In the genomic region with DNA sequence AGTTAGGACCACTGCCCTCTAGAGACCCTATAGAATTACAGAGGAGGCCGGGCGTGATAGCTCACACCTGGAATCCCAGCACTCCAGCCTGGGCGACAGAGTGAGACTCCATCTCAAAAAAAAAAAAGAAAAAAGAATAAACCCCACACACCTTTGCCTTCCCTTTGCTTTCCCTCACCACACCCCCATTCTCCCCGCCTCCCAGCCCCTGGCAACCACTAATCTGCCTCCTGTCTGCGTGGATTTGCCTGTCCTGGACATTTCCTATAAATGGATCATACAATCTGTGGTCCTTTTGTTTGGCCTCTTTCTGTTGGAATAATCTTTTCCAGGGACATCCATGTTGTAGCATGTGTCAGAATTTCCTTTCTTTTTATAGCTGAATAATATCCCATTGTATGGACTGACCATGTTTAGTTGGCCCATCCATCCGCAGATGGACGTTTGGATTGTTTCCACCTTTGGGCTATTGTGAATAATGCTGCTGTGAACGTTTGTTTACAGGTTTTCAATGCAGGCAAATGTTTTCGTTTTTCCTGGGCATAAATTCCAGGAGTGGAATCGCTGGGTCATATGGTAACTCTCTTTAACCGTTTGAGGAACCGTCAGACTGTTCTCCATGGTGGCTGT, we compare ENCODE assay signal across 17 cellular contexts. TPM values are rescaled to one million over a fixed set of nuclear protein-coding genes. Genes with fewer than 3 reads are reported as not detected.
DNase-seq lines count a peak whose midpoint lies in the region; ATAC-seq, FAIRE-seq and TF ChIP-seq lines count a peak whose summit lies in the region.
"Had no signal": no experiment of that assay in that cellular context is flagged by ENCODE, and none has a peak within 500 bp of the region (broad histone marks: within the 10 kb centered on the region; RNA-seq: fewer than 3 reads in every experiment).

No MANE protein-coding gene starts in this region.

- H3K79me2 ChIP-seq in K562 (ENCODE audit: control insufficient read depth, insufficient read depth, low read length) = peaks cover 62% of the 10 kb centered on the region

- H3K27me3 ChIP-seq in K562 (ENCODE audit: control insufficient read depth in 2 of 2, insufficient read depth in 2 of 2, low read length in 2 of 2) = no peaks in the 10 kb centered on the region
- no peaks in the 10 kb centered on the region for H3K27me3 ChIP-seq in mesenchymal stem cell (ENCODE audit: control insufficient read depth in 1 of 2, insufficient read depth in 1 of 2, low read length in 2 of 2)
- H3K27me3 ChIP-seq: BLaER1 treated with 17β-estradiol and CSF1 and Interleukin-3, amounts not matched to agents 10 nM and 100 nM; SJSA1 had no signal

- H2BK15ac ChIP-seq in mesenchymal stem cell (ENCODE audit: low read depth, poor library complexity, severe bottlenecking) = no peak overlapping the region

- H2AK5ac ChIP-seq in mesenchymal stem cell (ENCODE audit: low read length, severe bottlenecking) = no peak overlapping the region

- TF ChIP-seq RAD21 in K562 (CRISPR knock-in tag; conservative IDR thresholded peaks at IDR 0.05 in 1 of 2, IDR thresholded peaks at IDR 0.05 in 1 of 2) = no peak

- no peaks in the 10 kb centered on the region for H3K27me3 Mint-ChIP-seq in stimulated activated naive CD8-positive, alpha-beta T cell treated with anti-CD3 and anti-CD28 coated beads, Interleukin-15, Interleukin-2, amounts not matched to agents 100 ng/mL and 50 ng/mL, for 24 hours
- H3K27me3 Mint-ChIP-seq: stimulated activated memory B cell treated with anti-CD40 and anti-IgM and Interleukin-4, amounts not matched to agents 10 μg/mL and 1 μg/mL and 100 μg/mL, for 72 hours had no signal

- H3K4me2 ChIP-seq in K562 (ENCODE audit: insufficient read depth, low read length) = no peak overlapping the region
- no peak overlapping the region for H3K4me2 ChIP-seq in mesenchymal stem cell (ENCODE audit: low read length, poor library complexity, severe bottlenecking)
- H3K4me2 ChIP-seq: BLaER1 treated with 17β-estradiol and CSF1 and Interleukin-3, amounts not matched to agents 10 nM and 100 nM had no signal

- no peaks in the 10 kb centered on the region for H3K9me1 ChIP-seq in K562 (ENCODE audit: control insufficient read depth, insufficient read depth, low read length)

- H3K4me1 Mint-ChIP-seq in stimulated activated naive CD8-positive, alpha-beta T cell treated with anti-CD3 and anti-CD28 coated beads, Interleukin-15, Interleukin-2, amounts not matched to agents 100 ng/mL and 50 ng/mL, for 24 hours (ENCODE audit: low read depth) = peaks cover 43% of the 10 kb centered on the region

- H3K36me3 ChIP-seq in K562 (ENCODE audit: control insufficient read depth, insufficient read depth, low read length) (peaks cover 92% of the 10 kb centered on the region), mesenchymal stem cell (ENCODE audit: control insufficient read depth in 1 of 2, insufficient read depth in 2 of 2, low read depth in 1 of 2, low read length in 2 of 2) (peaks cover 45 to 68% of the 10 kb centered on the region in 2 experiments)
- H3K36me3 ChIP-seq: prostate gland had no signal

- H3K9me3 ChIP-seq in K562 (replicated peaks; ENCODE audit: control insufficient read depth, insufficient read depth, low read depth, low read length) = no peaks in the 10 kb centered on the region
- no peaks in the 10 kb centered on the region for H3K9me3 ChIP-seq in mesenchymal stem cell (ENCODE audit: control insufficient read depth, low read length)
- H3K9me3 ChIP-seq: BLaER1 treated with 17β-estradiol and CSF1 and Interleukin-3, amounts not matched to agents 10 nM and 100 nM; prostate gland; SJSA1 had no signal

- CTCF ChIA-PET in K562 (lab: Yijun Ruan, JAX; ENCODE audit: low intra/inter-chr PET ratio) = no interaction called here

- in situ Hi-C loops in K562 (cut with MboI) = no loop called here

- H2AFZ ChIP-seq in K562 (ENCODE audit: low read depth, low read length) = no peak overlapping the region
- H2AFZ ChIP-seq in mesenchymal stem cell (ENCODE audit: low read depth, low read length) = no peak overlapping the region

- no peak overlapping the region for H2BK5ac ChIP-seq in mesenchymal stem cell (ENCODE audit: low read depth, low read length, poor library complexity, severe bottlenecking)

- H3K4me1 ChIP-seq in K562 (replicated peaks in 1 of 2; ENCODE audit: control insufficient read depth in 2 of 2, insufficient read depth in 2 of 2, low read length in 2 of 2) = peaks cover 16 to 34% of the 10 kb centered on the region in 2 experiments
- peaks cover 13% of the 10 kb centered on the region for H3K4me1 ChIP-seq in mesenchymal stem cell (ENCODE audit: control insufficient read depth, insufficient read depth, low read depth, low read length)
- H3K4me1 ChIP-seq: prostate gland had no signal

- TF ChIP-seq POLR2A in K562 (conservative IDR thresholded peaks at IDR 0.05) = no peak

- H3K9me3 Mint-ChIP-seq in stimulated activated naive CD8-positive, alpha-beta T cell treated with anti-CD3 and anti-CD28 coated beads, Interleukin-15, Interleukin-2, amounts not matched to agents 100 ng/mL and 50 ng/mL, for 24 hours = no peaks in the 10 kb centered on the region
- H3K9me3 Mint-ChIP-seq: stimulated activated memory B cell treated with anti-CD40 and anti-IgM and Interleukin-4, amounts not matched to agents 10 μg/mL and 1 μg/mL and 100 μg/mL, for 72 hours had no signal

- no peak overlapping the region; a peak in 1 of 4 replicates for H3K9ac ChIP-seq in K562 (ENCODE audit: insufficient read depth in 1 of 2, low read depth in 2 of 2, low read length in 2 of 2)
- H3K9ac ChIP-seq in mesenchymal stem cell (ENCODE audit: low read length) = peak overlapping the region; percentile 49

- WGBS in K562 (ENCODE audit: insufficient coverage, low coverage, missing lambda C conversion rate) = 77% methylated on average over 11 of the region's 12 CpGs
- 91% methylated on average over 12 of the region's 12 CpGs for WGBS in mesenchymal stem cell

- H3K27ac ChIP-seq in K562 (ENCODE audit: extremely low read depth, low read depth, low read length) = no peak overlapping the region
- no peak overlapping the region for H3K27ac ChIP-seq in mesenchymal stem cell (ENCODE audit: low read length, poor library complexity, severe bottlenecking)
- H3K27ac ChIP-seq: epithelial cell of prostate, prostate gland, SJSA1, WERI-Rb-1 had no signal

- peaks cover 51% of the 10 kb centered on the region for H3K36me3 Mint-ChIP-seq in stimulated activated naive CD8-positive, alpha-beta T cell treated with anti-CD3 and anti-CD28 coated beads, Interleukin-15, Interleukin-2, amounts not matched to agents 100 ng/mL and 50 ng/mL, for 24 hours (ENCODE audit: low read depth)

- H3K14ac ChIP-seq in mesenchymal stem cell (ENCODE audit: low read length in 2 of 2) = no peak overlapping the region

- peak; percentile 66 for FAIRE-seq in K562 (lab: Jason Lieb, UNC)
- FAIRE-seq: GM12892 had no signal

- H3K4me3 ChIP-seq in K562 (no peak overlapping the region), mesenchymal stem cell (ENCODE audit: insufficient read depth in 1 of 2, low read depth in 1 of 2, low read length in 2 of 2) (no peak overlapping the region)
- H3K4me3 ChIP-seq: BLaER1 treated with 17β-estradiol and CSF1 and Interleukin-3, amounts not matched to agents 10 nM and 100 nM; prostate gland; SJSA1 had no signal

- peaks cover 38% of the 10 kb centered on the region for H3K79me1 ChIP-seq in mesenchymal stem cell (replicated peaks; ENCODE audit: low read length, poor library complexity, severe bottlenecking)

- no peak overlapping the region for H3K23ac ChIP-seq in mesenchymal stem cell (ENCODE audit: low read length in 2 of 2)

- POLR2A ChIA-PET in K562 (lab: Yijun Ruan, JAX) = interaction anchor here (1.6 to 3.2 kb wide), 4 partner anchors 13 to 21 kb away, joined by 6 to 17 read pairs (median 13); partner anchors contain the start of genes IER2 and STX10

- H3K27ac Mint-ChIP-seq in stimulated activated naive CD8-positive, alpha-beta T cell treated with anti-CD3 and anti-CD28 coated beads, Interleukin-15, Interleukin-2, amounts not matched to agents 100 ng/mL and 50 ng/mL, for 24 hours = peak overlapping the region; percentile 99

- no peak for DNase-seq in stimulated activated naive CD8-positive, alpha-beta T cell treated with anti-CD3 and anti-CD28 coated beads, Interleukin-15, Interleukin-2, amounts not matched to agents 100 U/mL and 50 U/mL, for 24 hours
- DNase-seq in K562 (ENCODE audit: extremely low read depth in 1 of 4, low spot score in 3 of 4) (no peak), mesenchymal stem cell (no peak), DMS114 treated with DMSO at 0.1 percent for 48 hours (lab: John Stamatoyannopoulos, UW; ENCODE audit: unreplicated experiment) (no peak), RPMI8226 (no peak)
- DNase-seq: stimulated activated CD4-positive, alpha-beta T cell treated with anti-CD3 and anti-CD28 coated beads, Interleukin-2, amount 100 ng/mL, for 48 hours; WERI-Rb-1 had no signal

- H4K20me1 ChIP-seq in K562 (replicated peaks; ENCODE audit: control insufficient read depth, insufficient read depth, low read length) = peaks cover 35% of the 10 kb centered on the region

- H4K8ac ChIP-seq in mesenchymal stem cell (ENCODE audit: low read length) = no peak overlapping the region

- H3K18ac ChIP-seq in mesenchymal stem cell (ENCODE audit: low read depth in 1 of 2, low read length in 2 of 2) = no peak overlapping the region

- TF ChIP-seq CTCF in K562 (IDR thresholded peaks at IDR 0.05 in 2 of 3, conservative IDR thresholded peaks at IDR 0.05 in 1 of 3; ENCODE audit: insufficient read depth in 2 of 3, low read depth in 1 of 3, low read length in 3 of 3) = no peak

- peak overlapping the region; percentile 80 for H3K4me3 Mint-ChIP-seq in stimulated activated naive CD8-positive, alpha-beta T cell treated with anti-CD3 and anti-CD28 coated beads, Interleukin-15, Interleukin-2, amounts not matched to agents 100 ng/mL and 50 ng/mL, for 24 hours
- H3K4me3 Mint-ChIP-seq: stimulated activated memory B cell treated with anti-CD40 and anti-IgM and Interleukin-4, amounts not matched to agents 10 μg/mL and 1 μg/mL and 100 μg/mL, for 72 hours had no signal

- intact Hi-C loops in K562 (cut with micrococcal nuclease) = no loop called here

- no peak for TF ChIP-seq EP300 in K562 (IDR thresholded peaks at IDR 0.05; ENCODE audit: low read length)

- H2BK12ac ChIP-seq in mesenchymal stem cell (ENCODE audit: low read length in 2 of 2) = no peak overlapping the region

- no peak overlapping the region for H2BK120ac ChIP-seq in mesenchymal stem cell (ENCODE audit: low read depth, low read length)

- BruUV-seq in K562 (replicated peaks; lab: Mats Ljungman, UMichigan) = no TSS peak

- no peak overlapping the region for H4K91ac ChIP-seq in mesenchymal stem cell (ENCODE audit: low read length)

- no peak overlapping the region for H3K4ac ChIP-seq in mesenchymal stem cell (ENCODE audit: low read depth in 1 of 2, low read length in 2 of 2)

- no peak for ATAC-seq in stimulated activated naive CD8-positive, alpha-beta T cell treated with anti-CD3 and anti-CD28 coated beads, Interleukin-15, Interleukin-2, amounts not matched to agents 100 U/mL and 50 U/mL, for 24 hours
- ATAC-seq in K562 (no peak), SK-N-SH treated with all-trans-retinoic acid at 6 μM for 48 hours (no peak), HG03280 (IDR thresholded peaks at IDR 0.05; ENCODE audit: unreplicated experiment) (no peak)
- ATAC-seq: stimulated activated memory B cell treated with anti-CD40 and anti-IgM and Interleukin-4, amounts not matched to agents 10 μg/mL and 1 μg/mL and 100 μg/mL, for 72 hours had no signal

RNA-seq across cellular contexts. Expression of gene NACC1, which starts 15.3 kb away (rescaled TPM):
- 31.6 and 133 TPM in 2 replicates for total RNA-seq in K562 (2011; cell fraction: chromatin; rRNA removed; ENCODE audit: low replicate concordance)
- total RNA-seq in K562 (2011; cell fraction: nucleolus; rRNA removed) = 77.5 and 89.6 TPM in 2 replicates
- 35.3 and 45.1 TPM in 2 replicates for total RNA-seq in K562 (2011; cell fraction: nucleoplasm; rRNA removed)
- total RNA-seq in K562 (2014; rRNA removed) (62.4 and 85.7 TPM in 2 replicates), K562 (2014; rRNA removed; fragmentation: Illumina TruSeq; extraction: Trizol) (9.1 and 9.5 TPM in 2 replicates), K562 (2015; rRNA removed; fragmentation: Illumina TruSeq; extraction: Trizol) (40.2 and 46.8 TPM in 2 replicates), K562 (2021) (93.0 and 96.6 TPM in 2 replicates)
- polyA plus RNA-seq in K562 (2011; rRNA removed) (25.8 and 49.0 TPM in 2 replicates), K562 (2014; fragmentation: Illumina TruSeq; extraction: Trizol) (23.2 and 90.7 TPM in 2 replicates), K562 (2014; fragmentation: Nextera tagmentation; extraction: Ambion mirVana) (under 1 TPM; 0.04 to 0.17 TPM), K562 (2014; rRNA removed) (46.1 and 68.1 TPM in 2 replicates)
- 59.4 and 222 TPM in 2 replicates for polyA plus RNA-seq in K562 (2011; cell fraction: cytosol; rRNA removed)
- 52.2 and 123 TPM in 2 replicates for polyA plus RNA-seq in K562 (2011; cell fraction: nucleus; rRNA removed)
- 35.2 and 37.0 TPM in 2 replicates for polyA plus RNA-seq in K562 (2012)
- 17.9 and 39.8 TPM in 2 replicates for polyA minus RNA-seq in K562 (2011; rRNA and poly(A)+ RNA removed)
- 67.5 and 79.0 TPM in 2 replicates for polyA minus RNA-seq in K562 (2011; cell fraction: cytosol; rRNA and poly(A)+ RNA removed)
- 16.6 and 18.0 TPM in 2 replicates for polyA minus RNA-seq in K562 (2011; cell fraction: nucleus; rRNA and poly(A)+ RNA removed)
- 82.1 TPM for polyA plus RNA-seq in mesenchymal stem cell (2013, experiment 1 of 2)
- polyA plus RNA-seq in mesenchymal stem cell (2013, experiment 2 of 2) = 85.0 TPM

RNA-seq across cellular contexts. Expression of gene TRMT1, which starts 16.8 kb away (rescaled TPM):
- 73.3 and 179 TPM in 2 replicates for total RNA-seq in K562 (2011; cell fraction: chromatin; rRNA removed; ENCODE audit: low replicate concordance)
- 168 and 175 TPM in 2 replicates for total RNA-seq in K562 (2011; cell fraction: nucleolus; rRNA removed)
- 79.0 and 80.0 TPM in 2 replicates for total RNA-seq in K562 (2011; cell fraction: nucleoplasm; rRNA removed)
- 89.1 and 113 TPM in 2 replicates for total RNA-seq in K562 (2014; rRNA removed)
- total RNA-seq in K562 (2014; rRNA removed; fragmentation: Illumina TruSeq; extraction: Trizol) = 25.8 and 42.9 TPM in 2 replicates
- total RNA-seq in K562 (2015; rRNA removed; fragmentation: Illumina TruSeq; extraction: Trizol) = 54.3 and 60.2 TPM in 2 replicates
- total RNA-seq in K562 (2021) = 118 TPM in 2 replicates
- polyA plus RNA-seq in K562 (2011; rRNA removed) = 44.1 and 53.3 TPM in 2 replicates
- polyA plus RNA-seq in K562 (2011; cell fraction: cytosol; rRNA removed) = 39.2 and 80.0 TPM in 2 replicates
- polyA plus RNA-seq in K562 (2011; cell fraction: nucleus; rRNA removed) = 282 and 531 TPM in 2 replicates
- polyA plus RNA-seq in K562 (2012) = 59.6 and 77.8 TPM in 2 replicates
- polyA plus RNA-seq in K562 (2014; fragmentation: Illumina TruSeq; extraction: Trizol) = 84.8 and 96.2 TPM in 2 replicates
- polyA plus RNA-seq in K562 (2014; fragmentation: Nextera tagmentation; extraction: Ambion mirVana) = 10 to 100 TPM in 1 of 2 experiments, 1 to 10 TPM in 1; 5.8 to 10.9 TPM
- polyA plus RNA-seq in K562 (2014; rRNA removed) = 155 and 158 TPM in 2 replicates
- polyA minus RNA-seq in K562 (2011; rRNA and poly(A)+ RNA removed) = 23.7 and 27.9 TPM in 2 replicates
- 49.3 and 51.7 TPM in 2 replicates for polyA minus RNA-seq in K562 (2011; cell fraction: cytosol; rRNA and poly(A)+ RNA removed)
- polyA minus RNA-seq in K562 (2011; cell fraction: nucleus; rRNA and poly(A)+ RNA removed) = 50.5 and 77.3 TPM in 2 replicates
- 20.0 TPM for polyA plus RNA-seq in mesenchymal stem cell (2013, experiment 1 of 2)
- polyA plus RNA-seq in mesenchymal stem cell (2013, experiment 2 of 2) = 16.9 TPM

RNA-seq across cellular contexts. Expression of gene STX10, which starts 16.8 kb away (rescaled TPM):
- total RNA-seq in K562 (2011; cell fraction: chromatin; rRNA removed; ENCODE audit: low replicate concordance) = 25.6 and 67.7 TPM in 2 replicates
- 56.9 and 60.3 TPM in 2 replicates for total RNA-seq in K562 (2011; cell fraction: nucleolus; rRNA removed)
- 42.4 and 42.7 TPM in 2 replicates for total RNA-seq in K562 (2011; cell fraction: nucleoplasm; rRNA removed)
- total RNA-seq in K562 (2014; rRNA removed) (57.8 and 59.2 TPM in 2 replicates), K562 (2014; rRNA removed; fragmentation: Illumina TruSeq; extraction: Trizol) (12.6 and 19.0 TPM in 2 replicates), K562 (2015; rRNA removed; fragmentation: Illumina TruSeq; extraction: Trizol) (31.0 and 33.9 TPM in 2 replicates), K562 (2021) (39.6 and 41.6 TPM in 2 replicates)
- polyA plus RNA-seq in K562 (2011; rRNA removed) (46.6 and 77.4 TPM in 2 replicates), K562 (2014; fragmentation: Illumina TruSeq; extraction: Trizol) (30.3 and 35.2 TPM in 2 replicates), K562 (2014; fragmentation: Nextera tagmentation; extraction: Ambion mirVana) (1 to 10 TPM in 1 of 2 experiments, under 1 TPM in 1; 0.51 to 1.7 TPM), K562 (2014; rRNA removed) (66.3 and 78.0 TPM in 2 replicates)
- 62.2 and 72.6 TPM in 2 replicates for polyA plus RNA-seq in K562 (2011; cell fraction: cytosol; rRNA removed)
- polyA plus RNA-seq in K562 (2011; cell fraction: nucleus; rRNA removed) = 159 and 172 TPM in 2 replicates
- polyA plus RNA-seq in K562 (2012) = 46.6 and 75.7 TPM in 2 replicates
- polyA minus RNA-seq in K562 (2011; rRNA and poly(A)+ RNA removed) = 12.8 and 14.0 TPM in 2 replicates
- polyA minus RNA-seq in K562 (2011; cell fraction: cytosol; rRNA and poly(A)+ RNA removed) = 14.0 and 15.9 TPM in 2 replicates
- polyA minus RNA-seq in K562 (2011; cell fraction: nucleus; rRNA and poly(A)+ RNA removed) = 10.5 and 19.3 TPM in 2 replicates
- 50.2 TPM for polyA plus RNA-seq in mesenchymal stem cell (2013, experiment 1 of 2)
- polyA plus RNA-seq in mesenchymal stem cell (2013, experiment 2 of 2) = 53.2 TPM

RNA-seq across cellular contexts. Expression of gene IER2, which starts 16.9 kb away (rescaled TPM):
- 67.1 and 140 TPM in 2 replicates for total RNA-seq in K562 (2011; cell fraction: chromatin; rRNA removed; ENCODE audit: low replicate concordance)
- 139 and 159 TPM in 2 replicates for total RNA-seq in K562 (2011; cell fraction: nucleolus; rRNA removed)
- 90.2 and 96.9 TPM in 2 replicates for total RNA-seq in K562 (2011; cell fraction: nucleoplasm; rRNA removed)
- total RNA-seq in K562 (2014; rRNA removed) (84.5 and 134 TPM in 2 replicates), K562 (2014; rRNA removed; fragmentation: Illumina TruSeq; extraction: Trizol) (23.6 and 24.4 TPM in 2 replicates), K562 (2015; rRNA removed; fragmentation: Illumina TruSeq; extraction: Trizol) (14.8 and 17.4 TPM in 2 replicates), K562 (2021) (205 and 214 TPM in 2 replicates)
- polyA plus RNA-seq in K562 (2011; rRNA removed) (23.7 and 32.9 TPM in 2 replicates), K562 (2014; fragmentation: Illumina TruSeq; extraction: Trizol) (35.5 and 67.9 TPM in 2 replicates), K562 (2014; fragmentation: Nextera tagmentation; extraction: Ambion mirVana) (1 to 10 TPM; 4.5 to 5.1 TPM), K562 (2014; rRNA removed) (127 and 140 TPM in 2 replicates)
- 37.6 and 91.2 TPM in 2 replicates for polyA plus RNA-seq in K562 (2011; cell fraction: cytosol; rRNA removed)
- polyA plus RNA-seq in K562 (2011; cell fraction: nucleus; rRNA removed) = 112 and 193 TPM in 2 replicates
- polyA plus RNA-seq in K562 (2012) = 158 and 169 TPM in 2 replicates
- 8.8 and 9.1 TPM in 2 replicates for polyA minus RNA-seq in K562 (2011; rRNA and poly(A)+ RNA removed)
- polyA minus RNA-seq in K562 (2011; cell fraction: cytosol; rRNA and poly(A)+ RNA removed) = 38.4 and 48.8 TPM in 2 replicates
- polyA minus RNA-seq in K562 (2011; cell fraction: nucleus; rRNA and poly(A)+ RNA removed) = 39.2 and 41.5 TPM in 2 replicates
- 135 TPM for polyA plus RNA-seq in mesenchymal stem cell (2013, experiment 1 of 2)
- polyA plus RNA-seq in mesenchymal stem cell (2013, experiment 2 of 2) = 129 TPM

RNA-seq across cellular contexts. Expression of gene LYL1, which starts 30.7 kb away (rescaled TPM):
- total RNA-seq in K562 (2011; cell fraction: chromatin; rRNA removed; ENCODE audit: low replicate concordance) = 54.5 and 112 TPM in 2 replicates
- total RNA-seq in K562 (2011; cell fraction: nucleolus; rRNA removed) = 105 and 123 TPM in 2 replicates
- total RNA-seq in K562 (2011; cell fraction: nucleoplasm; rRNA removed) = 74.6 and 89.7 TPM in 2 replicates
- total RNA-seq in K562 (2014; rRNA removed) = 266 and 312 TPM in 2 replicates
- total RNA-seq in K562 (2014; rRNA removed; fragmentation: Illumina TruSeq; extraction: Trizol) = 13.2 and 17.7 TPM in 2 replicates
- 89.9 and 108 TPM in 2 replicates for total RNA-seq in K562 (2015; rRNA removed; fragmentation: Illumina TruSeq; extraction: Trizol)
- total RNA-seq in K562 (2021) = 216 and 218 TPM in 2 replicates
- polyA plus RNA-seq in K562 (2011; rRNA removed) = 34.0 and 47.0 TPM in 2 replicates
- 73.1 and 246 TPM in 2 replicates for polyA plus RNA-seq in K562 (2011; cell fraction: cytosol; rRNA removed)
- 76.6 and 132 TPM in 2 replicates for polyA plus RNA-seq in K562 (2011; cell fraction: nucleus; rRNA removed)
- 144 and 229 TPM in 2 replicates for polyA plus RNA-seq in K562 (2012)
- 17.8 and 71.5 TPM in 2 replicates for polyA plus RNA-seq in K562 (2014; fragmentation: Illumina TruSeq; extraction: Trizol)
- polyA plus RNA-seq in K562 (2014; fragmentation: Nextera tagmentation; extraction: Ambion mirVana) = 1 to 10 TPM; 1.3 to 1.6 TPM
- 165 and 175 TPM in 2 replicates for polyA plus RNA-seq in K562 (2014; rRNA removed)
- polyA minus RNA-seq in K562 (2011; rRNA and poly(A)+ RNA removed) = 12.7 and 14.2 TPM in 2 replicates
- polyA minus RNA-seq in K562 (2011; cell fraction: cytosol; rRNA and poly(A)+ RNA removed) = 46.0 and 79.3 TPM in 2 replicates
- 37.4 and 52.3 TPM in 2 replicates for polyA minus RNA-seq in K562 (2011; cell fraction: nucleus; rRNA and poly(A)+ RNA removed)
- polyA plus RNA-seq in mesenchymal stem cell (2013, experiment 1 of 2) = 0.68 TPM
- 0.79 TPM for polyA plus RNA-seq in mesenchymal stem cell (2013, experiment 2 of 2)
- total RNA-seq: M059J, SJSA1 had no signal
